Comparison of ENCODE assay signal across 19 cellular contexts in genomic region chr1:213331776-213332175, GRCh38.
"Had no signal": no experiment of that assay in that cellular context is flagged by ENCODE, and none has a peak within 500 bp of the region (broad histone marks: within the 10 kb centered on the region; RNA-seq: fewer than 3 reads in every experiment).

No MANE protein-coding gene starts in this region.

- H3K36me3 ChIP-seq: colonic mucosa, lower lobe of right lung, right lobe of liver, suprapubic skin, transverse colon had no signal

- H3K27ac Mint-ChIP-seq: effector memory CD8-positive, alpha-beta T cell; immature natural killer cell; memory B cell; natural killer cell; progenitor cell of endocrine pancreas; stimulated activated naive B cell treated with anti-CD40 and anti-IgM and Interleukin-4, amounts not matched to agents 10 μg/mL and 1 μg/mL and 100 μg/mL, for 72 hours; stimulated activated naive CD8-positive, alpha-beta T cell treated with anti-CD3 and anti-CD28 coated beads, Interleukin-15, Interleukin-2, amounts not matched to agents 100 ng/mL and 50 ng/mL, for 24 hours had no signal

- H2AFZ ChIP-seq: parathyroid adenoma had no signal

- H3K9ac ChIP-seq: parathyroid adenoma had no signal

- H3K9me3 Mint-ChIP-seq: effector memory CD8-positive, alpha-beta T cell; memory B cell; natural killer cell; stimulated activated naive B cell treated with anti-CD40 and anti-IgM and Interleukin-4, amounts not matched to agents 10 μg/mL and 1 μg/mL and 100 μg/mL, for 72 hours; stimulated activated naive CD8-positive, alpha-beta T cell treated with anti-CD3 and anti-CD28 coated beads, Interleukin-15, Interleukin-2, amounts not matched to agents 100 ng/mL and 50 ng/mL, for 24 hours had no signal

- DNase-seq: colonic mucosa; dermis blood vessel endothelial cell; effector memory CD8-positive, alpha-beta T cell; hypothalamus; left ventricle myocardium superior; lower lobe of right lung; natural killer cell; right lobe of liver; small intestine; stimulated activated CD4-positive, alpha-beta T cell treated with anti-CD3 and anti-CD28 coated beads, Interleukin-15, amount 100 ng/mL, for 24 hours; stimulated activated CD4-positive, alpha-beta T cell treated with anti-CD3 and anti-CD28 coated beads, Interleukin-2, amount 100 ng/mL, for 48 hours; stimulated activated naive B cell treated with anti-CD40 and anti-IgM and Interleukin-4, amounts not matched to agents 10 μg/mL and 1 μg/mL and 100 μg/mL, for 72 hours; transverse colon had no signal

- H3K79me2 ChIP-seq: parathyroid adenoma had no signal

- H3K9me3 ChIP-seq: colonic mucosa, lower lobe of right lung, right lobe of liver, suprapubic skin, transverse colon had no signal

- H3K27me3 Mint-ChIP-seq: progenitor cell of endocrine pancreas; stimulated activated naive B cell treated with anti-CD40 and anti-IgM and Interleukin-4, amounts not matched to agents 10 μg/mL and 1 μg/mL and 100 μg/mL, for 72 hours; stimulated activated naive CD8-positive, alpha-beta T cell treated with anti-CD3 and anti-CD28 coated beads, Interleukin-15, Interleukin-2, amounts not matched to agents 100 ng/mL and 50 ng/mL, for 24 hours had no signal

- H3K27ac ChIP-seq: colonic mucosa, lower lobe of right lung, parathyroid adenoma, right lobe of liver, suprapubic skin, transverse colon had no signal

- H3K27me3 ChIP-seq: colonic mucosa, right lobe of liver, suprapubic skin, transverse colon had no signal

- ATAC-seq: effector memory CD8-positive, alpha-beta T cell; left ventricle myocardium superior; right lobe of liver; stimulated activated naive B cell treated with anti-CD40 and anti-IgM and Interleukin-4, amounts not matched to agents 10 μg/mL and 1 μg/mL and 100 μg/mL, for 72 hours had no signal

- H3K4me1 ChIP-seq: colonic mucosa, lower lobe of right lung, parathyroid adenoma, transverse colon had no signal

- H3K4me3 ChIP-seq: colonic mucosa, lower lobe of right lung, right lobe of liver, suprapubic skin, transverse colon had no signal

- H3K4me1 Mint-ChIP-seq: memory B cell; stimulated activated naive B cell treated with anti-CD40 and anti-IgM and Interleukin-4, amounts not matched to agents 10 μg/mL and 1 μg/mL and 100 μg/mL, for 72 hours had no signal

- H3K36me3 Mint-ChIP-seq: immature natural killer cell; memory B cell; natural killer cell; stimulated activated naive B cell treated with anti-CD40 and anti-IgM and Interleukin-4, amounts not matched to agents 10 μg/mL and 1 μg/mL and 100 μg/mL, for 72 hours had no signal

- H3K4me3 Mint-ChIP-seq: effector memory CD8-positive, alpha-beta T cell; memory B cell; natural killer cell; stimulated activated naive B cell treated with anti-CD40 and anti-IgM and Interleukin-4, amounts not matched to agents 10 μg/mL and 1 μg/mL and 100 μg/mL, for 72 hours; stimulated activated naive CD8-positive, alpha-beta T cell treated with anti-CD3 and anti-CD28 coated beads, Interleukin-15, Interleukin-2, amounts not matched to agents 100 ng/mL and 50 ng/mL, for 24 hours had no signal
